ENCODE assay signal across 15 cellular contexts in genomic region chr9:20996809-20997208, GRCh38. TPM values are rescaled to one million over a fixed set of nuclear protein-coding genes. Genes with fewer than 3 reads are reported as not detected.
A peak's percentile ranks its signal among the peaks of the same experiment; 100 is the strongest.
DNase-seq lines count a peak whose midpoint lies in the region; ATAC-seq and TF ChIP-seq lines count a peak whose summit lies in the region.
"Had no signal": no experiment of that assay in that cellular context is flagged by ENCODE, and none has a peak within 500 bp of the region (broad histone marks: within the 10 kb centered on the region; RNA-seq: fewer than 3 reads in every experiment).

No MANE protein-coding gene starts in this region.

- no peak for ATAC-seq in CD4-positive, CD25-positive, alpha-beta regulatory T cell (ENCODE audit: low read depth in 2 of 2)
- ATAC-seq in GM18870 (IDR thresholded peaks at IDR 0.05; ENCODE audit: unreplicated experiment), result peak; percentile 78
- ATAC-seq in HG03103 (IDR thresholded peaks at IDR 0.05; ENCODE audit: low read depth, unreplicated experiment), result peak; percentile 64
- peak in 2 of 4 experiments; percentile 21 to 74 for ATAC-seq in T-cell (replicated peaks in 1 of 4)
- ATAC-seq in GM21447 (IDR thresholded peaks at IDR 0.05; ENCODE audit: unreplicated experiment), result no peak

- peaks cover 7% of the 10 kb centered on the region for H3K36me3 ChIP-seq in CD4-positive, CD25-positive, alpha-beta regulatory T cell (ENCODE audit: control insufficient read depth, insufficient read depth, low read length)

- peaks cover 41% of the 10 kb centered on the region for H3K36me3 Mint-ChIP-seq in CD4-positive, CD25-positive, alpha-beta regulatory T cell
- peaks cover 59% of the 10 kb centered on the region for H3K36me3 Mint-ChIP-seq in T-cell
- H3K36me3 Mint-ChIP-seq in type B pancreatic cell, result peaks cover 32% of the 10 kb centered on the region

- TF ChIP-seq CTCF in type B pancreatic cell (conservative IDR thresholded peaks at IDR 0.05), result no peak

- peak overlapping the region; percentile 63 for H3K27ac ChIP-seq in CD4-positive, CD25-positive, alpha-beta regulatory T cell (ENCODE audit: insufficient read depth, low read length, poor library complexity, severe bottlenecking)
- H3K27ac ChIP-seq: PC-9, tibial nerve had no signal

- POLR2A ChIA-PET in T-cell (lab: Charles Lee), result interaction anchor here in 1 of 2 donors (0.6 kb wide), 1 partner anchor 1871 kb away, joined by 5 read pairs; no protein-coding TSS in a partner anchor

- H3K27ac Mint-ChIP-seq in CD4-positive, CD25-positive, alpha-beta regulatory T cell, result peak overlapping the region; percentile 81 to 84 (median 83)
- peak overlapping the region; percentile 29 to 82 for H3K27ac Mint-ChIP-seq in T-cell
- no peak overlapping the region for H3K27ac Mint-ChIP-seq in type B pancreatic cell

- H3K4me3 Mint-ChIP-seq in CD4-positive, CD25-positive, alpha-beta regulatory T cell, result peak overlapping the region; percentile 5 to 59 (median 28)
- H3K4me3 Mint-ChIP-seq in T-cell (peak overlapping the region in 1 of 3 donors; percentile 20), type B pancreatic cell (no peak overlapping the region)
- H3K4me3 Mint-ChIP-seq: activated T-cell treated with anti-CD3 and anti-CD28 coated beads, Interleukin-2, amount 50 U/mL, for 24 hours had no signal

- H3K4me1 Mint-ChIP-seq in CD4-positive, CD25-positive, alpha-beta regulatory T cell, result peaks cover 22 to 52% (median 35%) of the 10 kb centered on the region in 4 donors
- peaks cover 34 to 53% (median 43%) of the 10 kb centered on the region in 3 donors for H3K4me1 Mint-ChIP-seq in T-cell
- H3K4me1 Mint-ChIP-seq in type B pancreatic cell (ENCODE audit: unreplicated experiment), result peaks cover 5% of the 10 kb centered on the region

- H3K4me1 ChIP-seq in CD4-positive, CD25-positive, alpha-beta regulatory T cell (ENCODE audit: control insufficient read depth, insufficient read depth, low read length, poor library complexity, severe bottlenecking), result peaks cover 20% of the 10 kb centered on the region
- H3K4me1 ChIP-seq: tibial nerve had no signal

- peaks cover 0 to 11% (median 5%) of the 10 kb centered on the region in 7 donors for H3K9me3 Mint-ChIP-seq in CD4-positive, CD25-positive, alpha-beta regulatory T cell
- H3K9me3 Mint-ChIP-seq in T-cell, result peaks cover 6 to 11% (median 8%) of the 10 kb centered on the region in 3 donors
- H3K9me3 Mint-ChIP-seq in type B pancreatic cell, result peaks cover 4% of the 10 kb centered on the region

- no peaks in the 10 kb centered on the region for H3K27me3 Mint-ChIP-seq in CD4-positive, CD25-positive, alpha-beta regulatory T cell
- H3K27me3 Mint-ChIP-seq in T-cell, result no peaks in the 10 kb centered on the region
- H3K27me3 Mint-ChIP-seq in type B pancreatic cell, result no peaks in the 10 kb centered on the region
- H3K27me3 Mint-ChIP-seq: activated T-cell treated with anti-CD3 and anti-CD28 coated beads, Interleukin-2, amount 50 U/mL, for 24 hours had no signal

- DNase-seq in CD4-positive, CD25-positive, alpha-beta regulatory T cell, result no peak
- DNase-seq in T-cell (no peak), HUDEP-2 (lab: John Stamatoyannopoulos, UW; ENCODE audit: unreplicated experiment in 76 of 76) (no peak), NCI-H524 treated with DMSO at 0.1 percent for 48 hours (lab: John Stamatoyannopoulos, UW) (no peak), type B pancreatic cell (ENCODE audit: extremely low spot score, unreplicated experiment) (no peak)
- DNase-seq: activated CD4-positive, CD25-positive, alpha-beta regulatory T cell treated with anti-CD3 and anti-CD28 coated beads, Interleukin-2, amount 50 U/mL, for 72 hours; activated T-cell treated with anti-CD3 and anti-CD28 coated beads, Interleukin-2, amount 50 U/mL, for 24 hours; amygdala; H7; NCI-H446 treated with DMSO at 0.1 percent for 48 hours; PC-9 had no signal

- H3K27me3 ChIP-seq in CD4-positive, CD25-positive, alpha-beta regulatory T cell (ENCODE audit: control insufficient read depth, insufficient read depth, low read length), result no peaks in the 10 kb centered on the region
- H3K27me3 ChIP-seq: tibial nerve had no signal

- CTCF ChIA-PET in T-cell (lab: Charles Lee), result interaction anchor here (0.6 to 1.1 kb wide), 3 partner anchors 13 to 581 kb away, joined by 3 to 4 read pairs (median 3); no protein-coding TSS in a partner anchor

- H3K9me3 ChIP-seq in CD4-positive, CD25-positive, alpha-beta regulatory T cell (ENCODE audit: control insufficient read depth in 2 of 2, low read length in 2 of 2), result peaks cover 0 to 6% of the 10 kb centered on the region in 2 experiments

- H3K4me3 ChIP-seq in CD4-positive, CD25-positive, alpha-beta regulatory T cell (ENCODE audit: low read depth, low read length), result peak overlapping the region; percentile 38
- H3K4me3 ChIP-seq: PC-9, tibial nerve had no signal

RNA-seq across cellular contexts. Expression of gene HACD4, which starts 34.6 kb away (rescaled TPM):
- total RNA-seq in CD4-positive, CD25-positive, alpha-beta regulatory T cell, result 12.0 TPM
- polyA plus RNA-seq in CD4-positive, CD25-positive, alpha-beta regulatory T cell, result 10 to 100 TPM in 1 of 4 donors, 1 to 10 TPM in 3; 8.2 to 11.9 (median 9.4) TPM
- total RNA-seq in T-cell, result 10 to 100 TPM in 3 of 5 donors, 1 to 10 TPM in 2; 8.9 to 11.8 (median 10.2) TPM
- total RNA-seq in type B pancreatic cell (ENCODE audit: low replicate concordance), result 0.72 and 2.4 TPM in 2 replicates

Comparison
In these comparisons a context has a peak if more than half of its experiments do, and no peak if none do; other contexts are left out.
1. ATAC-seq: peak in GM18870 (single experiment) and HG03103 (single experiment); none in CD4-positive, CD25-positive, alpha-beta regulatory T cell (0 of 2) and GM21447 (single experiment).